In the genomic region with DNA sequence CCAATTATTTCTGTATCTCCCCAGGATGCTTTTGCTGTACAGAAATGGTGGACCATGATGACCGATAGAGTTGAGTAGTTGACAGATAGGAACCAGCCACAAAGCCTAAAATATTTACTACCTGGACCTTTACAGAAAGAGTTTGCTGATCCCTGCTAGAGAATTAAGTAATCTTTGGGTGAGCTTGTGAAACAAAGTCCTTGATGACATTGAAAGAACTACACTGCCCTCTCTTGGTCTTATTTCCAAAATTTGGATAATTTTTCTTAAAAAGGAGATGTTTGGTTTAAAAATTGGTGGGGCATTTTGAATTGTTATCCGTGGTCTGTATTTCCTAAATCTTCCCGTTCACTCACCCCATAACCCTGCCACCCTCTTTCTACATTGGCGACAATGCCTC, we compare ENCODE assay signal across 9 cellular contexts. TPM values are rescaled to one million over a fixed set of nuclear protein-coding genes. Genes with fewer than 3 reads are reported as not detected.
A peak's percentile ranks its signal among the peaks of the same experiment; 100 is the strongest.
DNase-seq lines count a peak whose midpoint lies in the region; ATAC-seq and TF ChIP-seq lines count a peak whose summit lies in the region.
"Had no signal": no experiment of that assay in that cellular context is flagged by ENCODE, and none has a peak within 500 bp of the region (broad histone marks: within the 10 kb centered on the region; RNA-seq: fewer than 3 reads in every experiment).

No MANE protein-coding gene starts in this region.

- intact Hi-C loops in mammary epithelial cell (cut with micrococcal nuclease), result loop anchor here (1.0 kb wide), 2 partner anchors 48 to 88 kb away; no protein-coding TSS in a partner anchor

- H3K27me3 ChIP-seq in mammary epithelial cell (ENCODE audit: insufficient read depth, low read length) (no peaks in the 10 kb centered on the region), lung (ENCODE audit: control insufficient read depth, insufficient read depth) (no peaks in the 10 kb centered on the region)

- no peaks in the 10 kb centered on the region for H3K9me3 ChIP-seq in mammary epithelial cell (replicated peaks; ENCODE audit: insufficient read depth, low read length)
- H3K9me3 ChIP-seq in lung (ENCODE audit: control insufficient read depth in 2 of 2, insufficient read depth in 1 of 2, low read length in 1 of 2), result no peaks in the 10 kb centered on the region

- dilution Hi-C loops in mammary epithelial cell (cut with HindIII; ENCODE audit: low sequenced_read_pairs), result loop anchor here (5.0 kb wide), 2 partner anchors 73 to 133 kb away; a partner anchor contains a TSS

- peaks cover 7% of the 10 kb centered on the region for H3K36me3 Mint-ChIP-seq in effector memory CD8-positive, alpha-beta T cell (ENCODE audit: insufficient read depth)

- no peak overlapping the region for H3K4me3 Mint-ChIP-seq in effector memory CD8-positive, alpha-beta T cell

- no peak overlapping the region for H3K9ac ChIP-seq in mammary epithelial cell (ENCODE audit: insufficient read depth, low read length)

- H3K4me1 ChIP-seq in mammary epithelial cell (ENCODE audit: insufficient read depth, low read length) (no peaks in the 10 kb centered on the region), lung (ENCODE audit: control insufficient read depth in 2 of 2, insufficient read depth in 2 of 2, low read length in 2 of 2) (no peaks in the 10 kb centered on the region)

- no peaks in the 10 kb centered on the region for H3K79me2 ChIP-seq in mammary epithelial cell (ENCODE audit: insufficient read depth, low read length)

- H3K36me3 ChIP-seq in mammary epithelial cell (ENCODE audit: insufficient read depth, low read length) (no peaks in the 10 kb centered on the region), lung (ENCODE audit: control insufficient read depth in 2 of 2, insufficient read depth in 2 of 2, low read length in 2 of 2) (no peaks in the 10 kb centered on the region)

- 0% methylated on average over 4 of the region's 4 CpGs for WGBS in mammary epithelial cell (ENCODE audit: low coverage, missing lambda C conversion rate)
- 34% methylated on average over 4 of the region's 4 CpGs for WGBS in lung, 2 donors

- H3K9me3 Mint-ChIP-seq in effector memory CD8-positive, alpha-beta T cell, result no peaks in the 10 kb centered on the region

- no peak overlapping the region for H3K27ac Mint-ChIP-seq in effector memory CD8-positive, alpha-beta T cell

- H2AFZ ChIP-seq in mammary epithelial cell (ENCODE audit: low read depth, low read length), result no peak overlapping the region

- H3K4me2 ChIP-seq in mammary epithelial cell (ENCODE audit: insufficient read depth, low read depth, low read length), result no peak overlapping the region

- DNase-seq in NCI-H345 (lab: John Stamatoyannopoulos, UW) (peak; percentile 1), NCI-H345 treated with DMSO at 0.1 percent for 48 hours (lab: John Stamatoyannopoulos, UW; ENCODE audit: unreplicated experiment) (no peak), NCI-H1694 treated with DMSO at 0.1 percent for 48 hours (lab: John Stamatoyannopoulos, UW) (peak; percentile 31), mammary epithelial cell (peak; percentile 53), lung (ENCODE audit: low spot score) (no peak), retina (no peak), DMS153 (lab: John Stamatoyannopoulos, UW) (no peak)
- no peak for DNase-seq in effector memory CD8-positive, alpha-beta T cell

- CTCF ChIA-PET in mammary epithelial cell (lab: Charles Lee; ENCODE audit: low non-redundant PET), result interaction anchor here (0.7 to 1.1 kb wide), 2 partner anchors 69 to 150 kb away, joined by 3 to 5 read pairs; a partner anchor contains a TSS

- BruUV-seq in mammary epithelial cell (replicated peaks; lab: Mats Ljungman, UMichigan), result no TSS peak

- H3K27me3 Mint-ChIP-seq in effector memory CD8-positive, alpha-beta T cell, result no peaks in the 10 kb centered on the region

- TF ChIP-seq CTCF in mammary epithelial cell (conservative IDR thresholded peaks at IDR 0.05 in 1 of 2, IDR thresholded peaks at IDR 0.05 in 1 of 2; ENCODE audit: extremely low read depth in 1 of 2, insufficient read depth in 1 of 2, low read depth in 1 of 2, low read length in 2 of 2) (peak; percentile 13 to 42), lung (IDR thresholded peaks at IDR 0.05; ENCODE audit: control extremely low read depth, extremely low read depth) (peak; percentile 15)

- in situ Hi-C loops in mammary epithelial cell (cut with MboI; ENCODE audit: low sequenced_read_pairs in 2 of 2), result loop anchor here in 1 of 2 donors (5.0 kb wide), 1 partner anchor 88 kb away; no protein-coding TSS in a partner anchor

- H3K4me3 ChIP-seq in mammary epithelial cell (replicated peaks in 1 of 3; ENCODE audit: insufficient read depth in 1 of 3, low read depth in 2 of 3, low read length in 3 of 3), result no peak overlapping the region
- no peak overlapping the region for H3K4me3 ChIP-seq in lung

- ATAC-seq in lung (ENCODE audit: insufficient read depth, low FRiP score), result peak; percentile 72
- no peak for ATAC-seq in effector memory CD8-positive, alpha-beta T cell (replicated peaks)

- H4K20me1 ChIP-seq in mammary epithelial cell (ENCODE audit: insufficient read depth, low read length), result no peaks in the 10 kb centered on the region

- H3K4me1 Mint-ChIP-seq in effector memory CD8-positive, alpha-beta T cell (ENCODE audit: low read depth in 2 of 2), result peaks cover 3 to 6% of the 10 kb centered on the region in 2 donors

- H3K27ac ChIP-seq in mammary epithelial cell (ENCODE audit: insufficient read depth, low read depth, low read length), result no peak overlapping the region
- H3K27ac ChIP-seq in lung (ENCODE audit: low read depth in 1 of 2, low read length in 1 of 2), result no peak overlapping the region
- H3K27ac ChIP-seq: C4-2B had no signal

RNA-seq across cellular contexts. Expression of a gene that starts 13.7 kb away (rescaled TPM):
- total RNA-seq in mammary epithelial cell, result 10 to 100 TPM; 19.4 to 36.0 TPM
- polyA plus RNA-seq in mammary epithelial cell, result 12.4 TPM
- 119 TPM for polyA minus RNA-seq in mammary epithelial cell
- 10 to 100 TPM; 56.9 to 79.2 TPM for total RNA-seq in lung
- 10 to 100 TPM; 22.0 to 31.6 TPM for polyA plus RNA-seq in lung

RNA-seq across cellular contexts. Expression of a gene that starts 17.1 kb away (rescaled TPM):
- 10 to 100 TPM; 17.7 to 26.5 TPM for total RNA-seq in mammary epithelial cell
- 18.2 TPM for polyA plus RNA-seq in mammary epithelial cell
- 12.5 TPM for polyA minus RNA-seq in mammary epithelial cell
- total RNA-seq in lung, result 10 to 100 TPM; 23.3 to 23.4 TPM
- polyA plus RNA-seq in lung, result 10 to 100 TPM in 1 of 2 donors, 1 to 10 TPM in 1; 7.1 to 15.3 TPM

Comparison
In these comparisons a context has a peak if more than half of its experiments do, and no peak if none do; other contexts are left out.
1. DNase-seq: peak in NCI-H345 (single experiment), NCI-H1694 treated with DMSO at 0.1 percent for 48 hours (single experiment) and mammary epithelial cell (single experiment); none in NCI-H345 treated with DMSO at 0.1 percent for 48 hours (single experiment), lung (single experiment), retina (single experiment), effector memory CD8-positive, alpha-beta T cell (0 of 3) and DMS153 (single experiment).